Comparison of ENCODE assay signal across 28 cellular contexts in genomic region chr3:113662824-113663223, GRCh38. TPM values are rescaled to one million over a fixed set of nuclear protein-coding genes. Genes with fewer than 3 reads are reported as not detected.
DNase-seq lines count a peak whose midpoint lies in the region; ATAC-seq and TF ChIP-seq lines count a peak whose summit lies in the region.
"Had no signal": no experiment of that assay in that cellular context is flagged by ENCODE, and none has a peak within 500 bp of the region (broad histone marks: within the 10 kb centered on the region; RNA-seq: fewer than 3 reads in every experiment).

No MANE protein-coding gene starts in this region.

- DNase-seq in stimulated activated naive CD8-positive, alpha-beta T cell treated with anti-CD3 and anti-CD28 coated beads, Interleukin-15, amount 100 ng/mL, for 72 hours, result no peak
- DNase-seq in hepatocyte (ENCODE audit: low spot score), result no peak
- DNase-seq in progenitor cell of endocrine pancreas (ENCODE audit: low spot score, unreplicated experiment), result no peak
- no peak for DNase-seq in NCI-H82 treated with DMSO at 0.1 percent for 48 hours (lab: John Stamatoyannopoulos, UW; ENCODE audit: unreplicated experiment)
- DNase-seq in activated effector memory CD4-positive, alpha-beta T cell treated with Interleukin-2 at 50 U/mL for 16 hours, result no peak
- no peak for DNase-seq in spleen
- DNase-seq: activated CD4-positive, alpha-beta T cell treated with anti-CD3 and anti-CD28 coated beads, Interleukin-2, amount 50 U/mL, for 1 hour; activated naive CD4-positive, alpha-beta T cell treated with anti-CD3 and anti-CD28 coated beads, Interleukin-2, amount 10 ng/mL, durations not matched to agents 7 days and 5 days; AML-193; CD4-positive, alpha-beta memory T cell; DMS153; effector CD4-positive, alpha-beta T cell; foreskin keratinocyte; naive thymus-derived CD4-positive, alpha-beta T cell; NCI-H1105 treated with DMSO at 0.1 percent for 48 hours; NCI-H2081; NCI-H226; NCI-H748 treated with DMSO at 0.1 percent for 48 hours; SIG-M5; stimulated activated CD4-positive, alpha-beta T cell treated with anti-CD3 and anti-CD28 coated beads, Interleukin-4, amount 100 ng/mL, for 24 hours; T1000 had no signal

- TF ChIP-seq POLR2A in spleen (IDR thresholded peaks at IDR 0.05), result no peak

- WGBS in hepatocyte (ENCODE audit: low lambda C conversion rate, missing lambda C conversion rate), result 47% methylated on average over 1 of the region's 1 CpG
- WGBS in spleen, 5 donors, result 81 to 91% (median 89%) methylated on average over 1 of the region's 1 CpG

- no peaks in the 10 kb centered on the region for H3K27me3 ChIP-seq in hepatocyte
- H3K27me3 ChIP-seq in spleen (replicated peaks in 1 of 7), result no peaks in the 10 kb centered on the region
- H3K27me3 ChIP-seq: foreskin keratinocyte had no signal

- H3K79me2 ChIP-seq in hepatocyte, result no peaks in the 10 kb centered on the region

- H3K4me3 ChIP-seq in hepatocyte (no peak overlapping the region), spleen (no peak overlapping the region)
- H3K4me3 ChIP-seq: A549, HAP-1 had no signal

- H3K9me2 ChIP-seq in hepatocyte (replicated peaks; ENCODE audit: insufficient read depth), result no peaks in the 10 kb centered on the region

- peaks cover 25% of the 10 kb centered on the region for H3K4me1 Mint-ChIP-seq in stimulated activated naive CD8-positive, alpha-beta T cell treated with anti-CD3 and anti-CD28 coated beads, Interleukin-15, Interleukin-2, amounts not matched to agents 100 ng/mL and 50 ng/mL, for 24 hours (ENCODE audit: low read depth)
- peaks cover 6% of the 10 kb centered on the region for H3K4me1 Mint-ChIP-seq in stimulated activated naive CD8-positive, alpha-beta T cell treated with anti-CD3 and anti-CD28 coated beads, Interleukin-15, amount 100 ng/mL, for 72 hours
- H3K4me1 Mint-ChIP-seq in progenitor cell of endocrine pancreas (ENCODE audit: low read depth), result peaks cover 47% of the 10 kb centered on the region

- peaks cover 67% of the 10 kb centered on the region for H3K36me3 Mint-ChIP-seq in stimulated activated naive CD8-positive, alpha-beta T cell treated with anti-CD3 and anti-CD28 coated beads, Interleukin-15, Interleukin-2, amounts not matched to agents 100 ng/mL and 50 ng/mL, for 24 hours (ENCODE audit: low read depth)
- H3K36me3 Mint-ChIP-seq in progenitor cell of endocrine pancreas (ENCODE audit: insufficient read depth), result peaks cover 29% of the 10 kb centered on the region

- no peak overlapping the region for H2AFZ ChIP-seq in hepatocyte

- intact Hi-C loops in spleen (cut with DNase I; ENCODE audit: low total_unique reads), result loop anchor here (2.0 kb wide), 1 partner anchor 28 kb away; no protein-coding TSS in a partner anchor

- no peaks in the 10 kb centered on the region for H4K20me1 ChIP-seq in hepatocyte (ENCODE audit: insufficient read depth, poor library complexity, severe bottlenecking)

- peak overlapping the region; percentile 43 for H3K4me2 ChIP-seq in hepatocyte

- no peak overlapping the region for H3K4me3 Mint-ChIP-seq in stimulated activated naive CD8-positive, alpha-beta T cell treated with anti-CD3 and anti-CD28 coated beads, Interleukin-15, Interleukin-2, amounts not matched to agents 100 ng/mL and 50 ng/mL, for 24 hours
- H3K4me3 Mint-ChIP-seq in stimulated activated naive CD8-positive, alpha-beta T cell treated with anti-CD3 and anti-CD28 coated beads, Interleukin-15, amount 100 ng/mL, for 72 hours, result no peak overlapping the region
- H3K4me3 Mint-ChIP-seq in progenitor cell of endocrine pancreas (ENCODE audit: low read depth), result no peak overlapping the region
- H3K4me3 Mint-ChIP-seq: activated naive CD4-positive, alpha-beta T cell treated with anti-CD3 and anti-CD28 coated beads, Interleukin-2, amount 10 ng/mL, durations not matched to agents 7 days and 5 days; activated T-helper 1 cell treated with anti-CD3 and anti-CD28 coated beads, Interleukin-12 subunit alpha, Interleukin-12 subunit beta, Interleukin-2, Interleukin-4 antibody, amounts not matched to agents 30 ng/mL and 10 ng/mL and 1 ng/mL, durations not matched to agents 14 hours and 24 hours and 36 hours; CD4-positive, alpha-beta memory T cell; naive thymus-derived CD4-positive, alpha-beta T cell; stimulated activated effector memory CD8-positive, alpha-beta T cell treated with anti-CD3 and anti-CD28 coated beads, Interleukin-12 subunit alpha, Interleukin-12 subunit beta, amount 100 ng/mL, for 72 hours; WTC11 had no signal

- no peak for TF ChIP-seq CTCF in hepatocyte (IDR thresholded peaks at IDR 0.05; ENCODE audit: poor library complexity)
- no peak for TF ChIP-seq CTCF in progenitor cell of endocrine pancreas (IDR thresholded peaks at IDR 0.05; ENCODE audit: unreplicated experiment)
- TF ChIP-seq CTCF in spleen (IDR thresholded peaks at IDR 0.05 in 8 of 11, conservative IDR thresholded peaks at IDR 0.05 in 3 of 11), result no peak

- H3K27ac ChIP-seq in hepatocyte (peak overlapping the region; percentile 54), spleen (peak overlapping the region in 2 of 8 donors; percentile 72 to 75)
- H3K27ac ChIP-seq: A549, foreskin keratinocyte had no signal

- no peaks in the 10 kb centered on the region for H3K27me3 Mint-ChIP-seq in stimulated activated naive CD8-positive, alpha-beta T cell treated with anti-CD3 and anti-CD28 coated beads, Interleukin-15, Interleukin-2, amounts not matched to agents 100 ng/mL and 50 ng/mL, for 24 hours
- H3K27me3 Mint-ChIP-seq in stimulated activated naive CD8-positive, alpha-beta T cell treated with anti-CD3 and anti-CD28 coated beads, Interleukin-15, amount 100 ng/mL, for 72 hours, result no peaks in the 10 kb centered on the region
- H3K27me3 Mint-ChIP-seq in progenitor cell of endocrine pancreas, result no peaks in the 10 kb centered on the region
- H3K27me3 Mint-ChIP-seq: activated naive CD4-positive, alpha-beta T cell treated with anti-CD3 and anti-CD28 coated beads, Interleukin-2, amount 10 ng/mL, durations not matched to agents 7 days and 5 days; CD4-positive, alpha-beta memory T cell; naive thymus-derived CD4-positive, alpha-beta T cell had no signal

- peak overlapping the region; percentile 23 for H3K27ac Mint-ChIP-seq in stimulated activated naive CD8-positive, alpha-beta T cell treated with anti-CD3 and anti-CD28 coated beads, Interleukin-15, Interleukin-2, amounts not matched to agents 100 ng/mL and 50 ng/mL, for 24 hours
- H3K27ac Mint-ChIP-seq in stimulated activated naive CD8-positive, alpha-beta T cell treated with anti-CD3 and anti-CD28 coated beads, Interleukin-15, amount 100 ng/mL, for 72 hours, result no peak overlapping the region
- H3K27ac Mint-ChIP-seq in progenitor cell of endocrine pancreas, result peak overlapping the region; percentile 93
- H3K27ac Mint-ChIP-seq: activated naive CD4-positive, alpha-beta T cell treated with anti-CD3 and anti-CD28 coated beads, Interleukin-2, amount 10 ng/mL, durations not matched to agents 7 days and 5 days; activated T-helper 1 cell treated with anti-CD3 and anti-CD28 coated beads, Interleukin-12 subunit alpha, Interleukin-12 subunit beta, Interleukin-2, Interleukin-4 antibody, amounts not matched to agents 30 ng/mL and 10 ng/mL and 1 ng/mL, durations not matched to agents 14 hours and 24 hours and 36 hours; CD4-positive, alpha-beta memory T cell; stimulated activated effector memory CD8-positive, alpha-beta T cell treated with anti-CD3 and anti-CD28 coated beads, Interleukin-12 subunit alpha, Interleukin-12 subunit beta, amount 100 ng/mL, for 72 hours; WTC11 had no signal

- H3K9me3 ChIP-seq in hepatocyte (ENCODE audit: low read depth) (no peaks in the 10 kb centered on the region), spleen (no peaks in the 10 kb centered on the region)
- H3K9me3 ChIP-seq: A549, HAP-1 had no signal

- H3K4me1 ChIP-seq in hepatocyte (ENCODE audit: insufficient read depth) (peaks cover 17% of the 10 kb centered on the region), spleen (peaks cover 0 to 55% (median 17%) of the 10 kb centered on the region in 6 donors)
- H3K4me1 ChIP-seq: foreskin keratinocyte, HAP-1 had no signal

- H3K36me3 ChIP-seq in hepatocyte (replicated peaks; ENCODE audit: insufficient read depth, low read depth) (no peaks in the 10 kb centered on the region), spleen (peaks cover 0 to 92% (median 50%) of the 10 kb centered on the region in 6 donors)

- H3K9me3 Mint-ChIP-seq in stimulated activated naive CD8-positive, alpha-beta T cell treated with anti-CD3 and anti-CD28 coated beads, Interleukin-15, Interleukin-2, amounts not matched to agents 100 ng/mL and 50 ng/mL, for 24 hours, result no peaks in the 10 kb centered on the region
- no peaks in the 10 kb centered on the region for H3K9me3 Mint-ChIP-seq in stimulated activated naive CD8-positive, alpha-beta T cell treated with anti-CD3 and anti-CD28 coated beads, Interleukin-15, amount 100 ng/mL, for 72 hours
- no peaks in the 10 kb centered on the region for H3K9me3 Mint-ChIP-seq in progenitor cell of endocrine pancreas (ENCODE audit: low read depth)
- H3K9me3 Mint-ChIP-seq: activated naive CD4-positive, alpha-beta T cell treated with anti-CD3 and anti-CD28 coated beads, Interleukin-2, amount 10 ng/mL, durations not matched to agents 7 days and 5 days; activated T-helper 1 cell treated with anti-CD3 and anti-CD28 coated beads, Interleukin-12 subunit alpha, Interleukin-12 subunit beta, Interleukin-2, Interleukin-4 antibody, amounts not matched to agents 30 ng/mL and 10 ng/mL and 1 ng/mL, durations not matched to agents 14 hours and 24 hours and 36 hours; stimulated activated effector memory CD8-positive, alpha-beta T cell treated with anti-CD3 and anti-CD28 coated beads, Interleukin-12 subunit alpha, Interleukin-12 subunit beta, amount 100 ng/mL, for 72 hours; WTC11 had no signal

- no peak for ATAC-seq in stimulated activated naive CD8-positive, alpha-beta T cell treated with anti-CD3 and anti-CD28 coated beads, Interleukin-15, amount 100 ng/mL, for 72 hours
- ATAC-seq in GM19395 (IDR thresholded peaks at IDR 0.05; ENCODE audit: unreplicated experiment), result no peak
- ATAC-seq: A549; foreskin keratinocyte; naive thymus-derived CD4-positive, alpha-beta T cell; stimulated activated effector memory CD8-positive, alpha-beta T cell treated with anti-CD3 and anti-CD28 coated beads, Interleukin-12 subunit alpha, Interleukin-12 subunit beta, amount 100 ng/mL, for 72 hours; WTC11 had no signal

RNA-seq across cellular contexts. Expression of gene USF3, which starts 33.6 kb away (rescaled TPM):
- total RNA-seq in hepatocyte, result 18.8 and 20.7 TPM in 2 replicates
- 4.8 and 5.8 TPM in 2 replicates for polyA plus RNA-seq in hepatocyte
- 20.8 and 22.3 TPM in 2 replicates for total RNA-seq in progenitor cell of endocrine pancreas
- 10 to 100 TPM; 23.9 to 36.0 (median 28.4) TPM for total RNA-seq in spleen
- 1 to 10 TPM; 5.5 to 8.2 (median 7.0) TPM for polyA plus RNA-seq in spleen

Comparison
In these comparisons a context has a peak if more than half of its experiments do, and no peak if none do; other contexts are left out.
1. H3K27ac Mint-ChIP-seq: peak in stimulated activated naive CD8-positive, alpha-beta T cell treated with anti-CD3 and anti-CD28 coated beads, Interleukin-15, Interleukin-2, amounts not matched to agents 100 ng/mL and 50 ng/mL, for 24 hours (single experiment) and progenitor cell of endocrine pancreas (single experiment); none in stimulated activated naive CD8-positive, alpha-beta T cell treated with anti-CD3 and anti-CD28 coated beads, Interleukin-15, amount 100 ng/mL, for 72 hours (0 of 2).